In the genomic region with DNA sequence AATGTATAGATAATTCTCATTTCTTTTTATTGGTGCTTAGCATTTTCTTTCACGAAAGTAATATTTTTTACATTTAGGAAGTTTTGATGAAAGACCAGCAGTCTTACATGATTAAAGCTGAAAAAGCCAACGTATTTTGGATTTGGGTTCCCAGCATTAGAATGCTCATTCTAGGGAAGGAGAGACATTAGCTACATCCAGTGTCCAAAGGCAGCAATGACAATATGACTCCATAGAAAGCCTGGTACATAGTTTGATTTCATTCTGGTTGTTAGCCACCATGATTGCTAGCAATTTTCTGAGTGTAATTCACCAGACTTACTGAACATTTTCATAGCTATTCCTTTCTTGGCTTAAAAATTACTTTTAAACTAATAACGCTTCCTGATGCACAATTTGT, we compare ENCODE assay signal across 20 cellular contexts.
DNase-seq lines count a peak whose midpoint lies in the region; TF ChIP-seq lines count a peak whose summit lies in the region.
"Had no signal": no experiment of that assay in that cellular context is flagged by ENCODE, and none has a peak within 500 bp of the region (broad histone marks: within the 10 kb centered on the region; RNA-seq: fewer than 3 reads in every experiment).

No MANE protein-coding gene starts in this region.

- H3K27me3 ChIP-seq in OCI-LY3 (ENCODE audit: low read depth, low read length) (no peaks in the 10 kb centered on the region), uterus (peaks cover 0 to 9% of the 10 kb centered on the region in 2 donors), MM.1S (replicated peaks; ENCODE audit: insufficient read depth, low read length) (no peaks in the 10 kb centered on the region), brain microvascular endothelial cell (replicated peaks) (no peaks in the 10 kb centered on the region)
- H3K27me3 ChIP-seq: cardiac muscle cell, dorsolateral prefrontal cortex had no signal

- no peaks in the 10 kb centered on the region for H4K20me1 ChIP-seq in OCI-LY3 (ENCODE audit: insufficient read depth, low read length)
- H4K20me1 ChIP-seq in MM.1S (ENCODE audit: insufficient read depth, low read length) = no peaks in the 10 kb centered on the region

- no peak overlapping the region for H3K4me2 ChIP-seq in OCI-LY3 (ENCODE audit: low read length)
- no peak overlapping the region for H3K4me2 ChIP-seq in MM.1S (ENCODE audit: low read depth, low read length)
- H3K4me2 ChIP-seq: KMS-11 had no signal

- H3K9me3 Mint-ChIP-seq in MCF 10A (ENCODE audit: unreplicated experiment) = no peaks in the 10 kb centered on the region

- no peaks in the 10 kb centered on the region for H3K4me1 ChIP-seq in OCI-LY3 (ENCODE audit: low read length)
- H3K4me1 ChIP-seq in uterus = no peaks in the 10 kb centered on the region
- H3K4me1 ChIP-seq in MM.1S (ENCODE audit: low read length) = no peaks in the 10 kb centered on the region

- no peak for TF ChIP-seq POLR2A in uterus (IDR thresholded peaks at IDR 0.05)

- H3K4me3 ChIP-seq in OCI-LY3 (ENCODE audit: low read length) (no peak overlapping the region), epithelial cell of esophagus (ENCODE audit: low read length) (no peak overlapping the region), uterus (no peak overlapping the region), MM.1S (ENCODE audit: low read length) (no peak overlapping the region), brain microvascular endothelial cell (ENCODE audit: low read depth, low read length) (no peak overlapping the region)
- H3K4me3 ChIP-seq: dorsolateral prefrontal cortex, skin epidermis had no signal

- no peak overlapping the region for H3K4me3 Mint-ChIP-seq in MCF 10A (ENCODE audit: unreplicated experiment)
- H3K4me3 Mint-ChIP-seq: activated CD4-positive, alpha-beta T cell treated with anti-CD3 and anti-CD28 coated beads, Interleukin-2, amount 10 ng/mL, durations not matched to agents 7 days and 5 days; CD4-positive, alpha-beta T cell; natural killer cell had no signal

- H3K9ac ChIP-seq in OCI-LY3 (ENCODE audit: low read length) = no peak overlapping the region
- H3K9ac ChIP-seq in MM.1S (ENCODE audit: low read length) = no peak overlapping the region
- H3K9ac ChIP-seq: KMS-11 had no signal

- BruUV-seq in MCF 10A (replicated peaks; lab: Mats Ljungman, UMichigan) = no TSS peak

- no peaks in the 10 kb centered on the region for H3K9me3 ChIP-seq in OCI-LY3 (ENCODE audit: insufficient read depth, low read length)
- H3K9me3 ChIP-seq in uterus = no peaks in the 10 kb centered on the region
- H3K9me3 ChIP-seq in MM.1S (replicated peaks; ENCODE audit: insufficient read depth, low read length) = no peaks in the 10 kb centered on the region

- no peak overlapping the region for H3K27ac Mint-ChIP-seq in MCF 10A (ENCODE audit: low read depth, unreplicated experiment)
- H3K27ac Mint-ChIP-seq: activated CD4-positive, alpha-beta T cell treated with anti-CD3 and anti-CD28 coated beads, Interleukin-2, amount 10 ng/mL, durations not matched to agents 7 days and 5 days; CD4-positive, alpha-beta T cell; natural killer cell had no signal

- no peak overlapping the region for H2AFZ ChIP-seq in OCI-LY3 (ENCODE audit: low read depth, low read length)
- no peak overlapping the region for H2AFZ ChIP-seq in MM.1S (ENCODE audit: low read length)

- H3K9me2 ChIP-seq in MM.1S (replicated peaks; ENCODE audit: insufficient read depth, low read length) = no peaks in the 10 kb centered on the region

- H3K79me2 ChIP-seq in OCI-LY3 (ENCODE audit: low read length) = no peaks in the 10 kb centered on the region
- H3K79me2 ChIP-seq in MM.1S (ENCODE audit: low read length) = no peaks in the 10 kb centered on the region

- H3K36me3 ChIP-seq in OCI-LY3 (replicated peaks; ENCODE audit: low read depth, low read length) (no peaks in the 10 kb centered on the region), uterus (no peaks in the 10 kb centered on the region), MM.1S (replicated peaks; ENCODE audit: insufficient read depth, low read length) (no peaks in the 10 kb centered on the region), brain microvascular endothelial cell (replicated peaks) (no peaks in the 10 kb centered on the region)
- H3K36me3 ChIP-seq: cardiac muscle cell had no signal

- POLR2A ChIA-PET in MCF 10A (lab: Yijun Ruan, JAX) = interaction anchor here (0.7 kb wide), 2 partner anchors 12 to 17 kb away, joined by 3 read pairs; no protein-coding TSS in a partner anchor

- H3K27ac ChIP-seq in OCI-LY3 (ENCODE audit: low read length) (no peak overlapping the region), uterus (no peak overlapping the region), MM.1S (ENCODE audit: low read length) (no peak overlapping the region), brain microvascular endothelial cell (no peak overlapping the region)
- H3K27ac ChIP-seq: cardiac muscle cell, dorsolateral prefrontal cortex, KMS-11, skin epidermis had no signal

- H3F3A ChIP-seq in MM.1S (ENCODE audit: insufficient read depth, low read length) = no peaks in the 10 kb centered on the region

- TF ChIP-seq CTCF in MCF 10A (IDR thresholded peaks at IDR 0.05; ENCODE audit: unreplicated experiment) (no peak), OCI-LY3 (IDR thresholded peaks at IDR 0.05; ENCODE audit: low read depth, low read length) (peak; percentile 5; the same call in 1 of the 2 replicates), epithelial cell of esophagus (IDR thresholded peaks at IDR 0.05; ENCODE audit: insufficient read depth, low read depth, low read length, missing control alignments) (peak; percentile 47), uterus (IDR thresholded peaks at IDR 0.05) (no peak), MM.1S (IDR thresholded peaks at IDR 0.05; ENCODE audit: low read length) (no peak), brain microvascular endothelial cell (IDR thresholded peaks at IDR 0.05; ENCODE audit: low read depth, low read length, missing control alignments) (no peak)

- H3K36me3 Mint-ChIP-seq in MCF 10A (ENCODE audit: insufficient read depth, unreplicated experiment) = no peaks in the 10 kb centered on the region

- H3K27me3 Mint-ChIP-seq in MCF 10A (ENCODE audit: insufficient read depth, unreplicated experiment) = no peaks in the 10 kb centered on the region
- H3K27me3 Mint-ChIP-seq: activated CD4-positive, alpha-beta T cell treated with anti-CD3 and anti-CD28 coated beads, Interleukin-2, amount 10 ng/mL, durations not matched to agents 7 days and 5 days; CD4-positive, alpha-beta T cell had no signal

- CTCF ChIA-PET in MCF 10A (lab: Yijun Ruan, JAX) = interaction anchor here (0.6 to 0.7 kb wide), 2 partner anchors 404 to 1814 kb away, joined by 3 read pairs; no protein-coding TSS in a partner anchor

- in situ Hi-C loops in T47D (cut with HindIII; ENCODE audit: low pct_unique_long_range_greater_than_20kb, low sequenced_read_pairs) = no loop called here
- in situ Hi-C loops in brain microvascular endothelial cell (cut with HindIII; ENCODE audit: low pct_ligation_motif_present, low sequenced_read_pairs) = no loop called here

- intact Hi-C loops in MCF 10A (cut with micrococcal nuclease) (no loop called here), uterus (cut with DNase I; ENCODE audit: low total_unique reads) (no loop called here)

- DNase-seq in T47D (ENCODE audit: low read depth in 1 of 2, low spot score in 1 of 2) (peak; percentile 9 to 58), MCF 10A (ENCODE audit: unreplicated experiment) (no peak), epithelial cell of esophagus (ENCODE audit: low read depth) (peak; percentile 14), uterus (no peak), MM.1S (no peak), SW480 (ENCODE audit: low spot score) (no peak), brain microvascular endothelial cell (no peak)
- DNase-seq: activated CD4-positive, alpha-beta T cell treated with anti-CD3 and anti-CD28 coated beads, Interleukin-2, amount 10 ng/mL, durations not matched to agents 7 days and 5 days; activated effector memory CD4-positive, alpha-beta T cell treated with anti-CD3 and anti-CD28 coated beads, Interleukin-2, amount 50 U/mL, for 16 hours; CD4-positive, alpha-beta T cell; dorsolateral prefrontal cortex; left cardiac atrium; natural killer cell; NCI-H1417 treated with DMSO at 0.1 percent for 48 hours; NCI-H226; NK-92 treated with Interleukin-12 subunit alpha and Interleukin-12 subunit beta, amount 100 ng/mL, for 24 hours had no signal

- no peaks in the 10 kb centered on the region for H3K4me1 Mint-ChIP-seq in MCF 10A (ENCODE audit: insufficient read depth, unreplicated experiment)
- H3K4me1 Mint-ChIP-seq: activated CD4-positive, alpha-beta T cell treated with anti-CD3 and anti-CD28 coated beads, Interleukin-2, amount 10 ng/mL, durations not matched to agents 7 days and 5 days; natural killer cell had no signal

Comparison
In these comparisons a context has a peak if more than half of its experiments do, and no peak if none do; other contexts are left out.
1. DNase-seq: peak in T47D (2 of 2) and epithelial cell of esophagus (single experiment); none in MCF 10A (single experiment), uterus (0 of 2), MM.1S (single experiment), SW480 (single experiment) and brain microvascular endothelial cell (single experiment).
2. CTCF ChIP-seq: peak in OCI-LY3 (single experiment) and epithelial cell of esophagus (single experiment); none in MCF 10A (single experiment), uterus (0 of 4), MM.1S (single experiment) and brain microvascular endothelial cell (single experiment).